21 cellular contexts compared by ENCODE assay signal in genomic region chr6:63543001-63543400, GRCh38.
"Had no signal": no experiment of that assay in that cellular context is flagged by ENCODE, and none has a peak within 500 bp of the region (broad histone marks: within the 10 kb centered on the region; RNA-seq: fewer than 3 reads in every experiment).

No MANE protein-coding gene starts in this region.

- ATAC-seq: natural killer cell; psoas muscle; right cardiac atrium; right lobe of liver; stimulated activated effector memory CD8-positive, alpha-beta T cell treated with anti-CD3 and anti-CD28 coated beads, Interleukin-12 subunit alpha, Interleukin-12 subunit beta, amount 100 ng/mL, for 72 hours; stimulated activated naive B cell treated with anti-CD40 and anti-IgM and Interleukin-4, amounts not matched to agents 10 μg/mL and 1 μg/mL and 100 μg/mL, for 72 hours had no signal

- FAIRE-seq: small intestine, urothelium cell line had no signal

- DNase-seq: natural killer cell; occipital lobe; ovary; posterior cingulate gyrus; psoas muscle; right cardiac atrium; right lobe of liver; sigmoid colon; small intestine; stimulated activated CD4-positive, alpha-beta T cell treated with anti-CD3 and anti-CD28 coated beads, Interleukin-15, amount 100 ng/mL, for 24 hours; stimulated activated CD4-positive, alpha-beta T cell treated with anti-CD3 and anti-CD28 coated beads, Interleukin-2, amount 100 ng/mL, for 24 hours; stimulated activated CD4-positive, alpha-beta T cell treated with anti-CD3 and anti-CD28 coated beads, Interleukin-2, amount 100 ng/mL, for 48 hours; stimulated activated CD4-positive, alpha-beta T cell treated with anti-CD3 and anti-CD28 coated beads, Interleukin-4, amount 100 ng/mL, for 24 hours; stimulated activated naive B cell treated with anti-CD40 and anti-IgM and Interleukin-4, amounts not matched to agents 10 μg/mL and 1 μg/mL and 100 μg/mL, for 72 hours; stimulated activated naive CD4-positive, alpha-beta T cell treated with Interleukin-2 at 50 U/mL for 16 hours; stomach; thyroid gland; trophoblast cell; upper lobe of left lung had no signal
